Comparison of ENCODE assay signal across 24 cellular contexts in genomic region chr3:143349455-143349854, GRCh38.
DNase-seq lines count a peak whose midpoint lies in the region; ATAC-seq, FAIRE-seq and TF ChIP-seq lines count a peak whose summit lies in the region.
"Had no signal": no experiment of that assay in that cellular context is flagged by ENCODE, and none has a peak within 500 bp of the region (broad histone marks: within the 10 kb centered on the region; RNA-seq: fewer than 3 reads in every experiment).

No MANE protein-coding gene starts in this region.

- H3K9me3 ChIP-seq in DND-41 (ENCODE audit: insufficient read depth, low read length, severe bottlenecking) (no peaks in the 10 kb centered on the region), K562 (replicated peaks; ENCODE audit: control insufficient read depth, insufficient read depth, low read depth, low read length) (no peaks in the 10 kb centered on the region)
- H3K9me3 ChIP-seq: gastroesophageal sphincter, neutrophil, vagina had no signal

- intact Hi-C loops in K562 (cut with micrococcal nuclease) = loop anchor here (5.0 kb wide), 1 partner anchor 227 kb away; no protein-coding TSS in a partner anchor

- H3K4me1 ChIP-seq in DND-41 (ENCODE audit: insufficient read depth, low read length) = peaks cover 60% of the 10 kb centered on the region
- peaks cover 2 to 7% of the 10 kb centered on the region in 2 experiments; a peak in 1 of 5 replicates for H3K4me1 ChIP-seq in K562 (replicated peaks in 1 of 2; ENCODE audit: control insufficient read depth in 2 of 2, insufficient read depth in 2 of 2, low read length in 2 of 2)
- H3K4me1 ChIP-seq: gastroesophageal sphincter, vagina had no signal

- H3K4me3 ChIP-seq in DND-41 (ENCODE audit: low read depth in 1 of 2, low read length in 2 of 2) = no peak overlapping the region
- H3K4me3 ChIP-seq in K562 = no peak overlapping the region
- H3K4me3 ChIP-seq: gastroesophageal sphincter, PC-9, vagina had no signal

- H3K4me2 ChIP-seq in DND-41 (ENCODE audit: insufficient read depth, low read length) = no peak overlapping the region
- H3K4me2 ChIP-seq in K562 (ENCODE audit: insufficient read depth, low read length) = no peak overlapping the region
- H3K4me2 ChIP-seq: PC-9 had no signal

- H2AFZ ChIP-seq in DND-41 (ENCODE audit: low read depth, low read length) (no peak overlapping the region), K562 (ENCODE audit: low read depth, low read length) (no peak overlapping the region)
- H2AFZ ChIP-seq: PC-9 had no signal

- H3K27ac ChIP-seq in DND-41 (ENCODE audit: low read length) (peak overlapping the region; percentile 66; the same call in 1 of the 2 replicates), K562 (ENCODE audit: extremely low read depth, low read depth, low read length) (no peak overlapping the region)
- H3K27ac ChIP-seq: 22Rv1, brain microvascular endothelial cell, gastroesophageal sphincter, neutrophil, PC-9, vagina had no signal

- H4K20me1 ChIP-seq in DND-41 (ENCODE audit: insufficient read depth, low read length) (no peaks in the 10 kb centered on the region), K562 (replicated peaks; ENCODE audit: control insufficient read depth, insufficient read depth, low read length) (no peaks in the 10 kb centered on the region)

- in situ Hi-C loops in K562 (cut with MboI) = no loop called here

- H3K79me2 ChIP-seq in DND-41 (ENCODE audit: insufficient read depth, low read length) (no peaks in the 10 kb centered on the region), K562 (ENCODE audit: control insufficient read depth, insufficient read depth, low read length) (no peaks in the 10 kb centered on the region)

- POLR2A ChIA-PET in K562 (lab: Yijun Ruan, JAX) = interaction anchor here (0.7 to 1.5 kb wide), 3 partner anchors 29 to 132 kb away, joined by 3 read pairs; no protein-coding TSS in a partner anchor

- 69% methylated on average over 2 of the region's 2 CpGs for WGBS in K562 (ENCODE audit: insufficient coverage, low coverage, missing lambda C conversion rate)

- no peak for FAIRE-seq in K562 (lab: Jason Lieb, UNC)

- TF ChIP-seq CTCF in DND-41 (IDR thresholded peaks at IDR 0.05; ENCODE audit: borderline replicate concordance, extremely low read depth, low read length, poor library complexity, severe bottlenecking) (no peak), K562 (IDR thresholded peaks at IDR 0.05 in 2 of 3, conservative IDR thresholded peaks at IDR 0.05 in 1 of 3; ENCODE audit: insufficient read depth in 2 of 3, low read depth in 1 of 3, low read length in 3 of 3) (no peak)

- no peak for TF ChIP-seq RAD21 in K562 (CRISPR knock-in tag; conservative IDR thresholded peaks at IDR 0.05 in 1 of 2, IDR thresholded peaks at IDR 0.05 in 1 of 2)

- CTCF ChIA-PET in K562 (lab: Yijun Ruan, JAX; ENCODE audit: low intra/inter-chr PET ratio) = no interaction called here

- no peak for DNase-seq in activated CD4-positive, CD25-positive, alpha-beta regulatory T cell (lab: John Stamatoyannopoulos, UW)
- DNase-seq in DND-41 (no peak), K562 (ENCODE audit: extremely low read depth in 1 of 4, low spot score in 3 of 4) (no peak), NCI-H146 (lab: John Stamatoyannopoulos, UW) (no peak), 8988T (no peak), HT-29 (ENCODE audit: low spot score) (no peak)
- DNase-seq: activated CD4-positive, alpha-beta T cell treated with anti-CD3 and anti-CD28 coated beads, Interleukin-2, amount 10 ng/mL, durations not matched to agents 24 days and 14 days; activated gamma-delta T cell; amniotic stem cell; brain microvascular endothelial cell; HCEC 1CT; hypothalamus; left colon; NCI-H510A; PC-9; stimulated activated CD4-positive, alpha-beta T cell treated with anti-CD3 and anti-CD28 coated beads, Interleukin-15, amount 100 ng/mL, for 24 hours had no signal

- H3K9ac ChIP-seq in DND-41 (ENCODE audit: low read depth, low read length) (no peak overlapping the region), K562 (ENCODE audit: insufficient read depth in 1 of 2, low read depth in 2 of 2, low read length in 2 of 2) (no peak overlapping the region)

- ATAC-seq in activated CD4-positive, CD25-positive, alpha-beta regulatory T cell treated with anti-CD3 and anti-CD28 coated beads, Interleukin-2, amount 50 U/mL, for 24 hours = peak; percentile 87 to 97
- ATAC-seq in DND-41 (ENCODE audit: insufficient read depth, low read depth) = no peak
- peak; percentile 63 for ATAC-seq in HG02610 (IDR thresholded peaks at IDR 0.05; ENCODE audit: unreplicated experiment)
- no peak for ATAC-seq in K562
- ATAC-seq: gastroesophageal sphincter, left colon, Right ventricle myocardium inferior, sciatic nerve had no signal

- TF ChIP-seq POLR2A in K562 (conservative IDR thresholded peaks at IDR 0.05) = no peak

- no peaks in the 10 kb centered on the region for H3K36me3 ChIP-seq in DND-41 (ENCODE audit: insufficient read depth, low read length)
- no peaks in the 10 kb centered on the region for H3K36me3 ChIP-seq in K562 (ENCODE audit: control insufficient read depth, insufficient read depth, low read length)
- H3K36me3 ChIP-seq: brain microvascular endothelial cell, gastroesophageal sphincter, neutrophil, vagina had no signal

- no peaks in the 10 kb centered on the region for H3K27me3 ChIP-seq in DND-41 (ENCODE audit: insufficient read depth, low read length, poor library complexity)
- H3K27me3 ChIP-seq in K562 (ENCODE audit: control insufficient read depth in 2 of 2, insufficient read depth in 2 of 2, low read length in 2 of 2) = no peaks in the 10 kb centered on the region
- H3K27me3 ChIP-seq: brain microvascular endothelial cell, gastroesophageal sphincter, neutrophil, vagina had no signal

- TF ChIP-seq EP300 in K562 (IDR thresholded peaks at IDR 0.05; ENCODE audit: low read length) = no peak

- BruUV-seq in K562 (replicated peaks; lab: Mats Ljungman, UMichigan) = no TSS peak

- no peaks in the 10 kb centered on the region for H3K9me1 ChIP-seq in K562 (ENCODE audit: control insufficient read depth, insufficient read depth, low read length)

TF ChIP-seq in K562, 482 proteins besides CTCF, POLR2A, EP300 and RAD21:
- TF ChIP-seq BCOR (IDR thresholded peaks at IDR 0.05) (peak; percentile 91), RFX7 (CRISPR knock-in tag; IDR thresholded peaks at IDR 0.05) (no peak), HDAC2 (IDR thresholded peaks at IDR 0.05) (0 out of 2 replicates have a peak, but pooled peaks have one; percentile 12), ZFP36 (IDR thresholded peaks at IDR 0.05; ENCODE audit: low read depth, low read length, partially characterized antibody) (peak; percentile 20), KDM1A (IDR thresholded peaks at IDR 0.05) (peak; percentile 41 to 59), BACH1 (tag; IDR thresholded peaks at IDR 0.05) (no peak), SMARCA5 (IDR thresholded peaks at IDR 0.05) (0 out of 2 replicates have a peak, but pooled peaks have one; percentile 30), RBM25 (IDR thresholded peaks at IDR 0.05; ENCODE audit: low read depth, low read length, severe bottlenecking) (peak; percentile 78), MTA1 (IDR thresholded peaks at IDR 0.05; ENCODE audit: borderline replicate concordance) (no peak), TCF3 (CRISPR knock-in tag; IDR thresholded peaks at IDR 0.05) (no peak), ADNP (tag; IDR thresholded peaks at IDR 0.05) (peak; percentile 41; the same call in 1 of the 2 replicates)
TF ChIP-seq in K562: peak in this region for 7.

Comparison
In these comparisons a context has a peak if more than half of its experiments do, and no peak if none do; other contexts are left out.
1. ATAC-seq: peak in activated CD4-positive, CD25-positive, alpha-beta regulatory T cell treated with anti-CD3 and anti-CD28 coated beads, Interleukin-2, amount 50 U/mL, for 24 hours (2 of 2) and HG02610 (single experiment); none in DND-41 (single experiment) and K562 (single experiment).